Comparison of ENCODE assay signal across 10 cellular contexts in the genomic region with DNA sequence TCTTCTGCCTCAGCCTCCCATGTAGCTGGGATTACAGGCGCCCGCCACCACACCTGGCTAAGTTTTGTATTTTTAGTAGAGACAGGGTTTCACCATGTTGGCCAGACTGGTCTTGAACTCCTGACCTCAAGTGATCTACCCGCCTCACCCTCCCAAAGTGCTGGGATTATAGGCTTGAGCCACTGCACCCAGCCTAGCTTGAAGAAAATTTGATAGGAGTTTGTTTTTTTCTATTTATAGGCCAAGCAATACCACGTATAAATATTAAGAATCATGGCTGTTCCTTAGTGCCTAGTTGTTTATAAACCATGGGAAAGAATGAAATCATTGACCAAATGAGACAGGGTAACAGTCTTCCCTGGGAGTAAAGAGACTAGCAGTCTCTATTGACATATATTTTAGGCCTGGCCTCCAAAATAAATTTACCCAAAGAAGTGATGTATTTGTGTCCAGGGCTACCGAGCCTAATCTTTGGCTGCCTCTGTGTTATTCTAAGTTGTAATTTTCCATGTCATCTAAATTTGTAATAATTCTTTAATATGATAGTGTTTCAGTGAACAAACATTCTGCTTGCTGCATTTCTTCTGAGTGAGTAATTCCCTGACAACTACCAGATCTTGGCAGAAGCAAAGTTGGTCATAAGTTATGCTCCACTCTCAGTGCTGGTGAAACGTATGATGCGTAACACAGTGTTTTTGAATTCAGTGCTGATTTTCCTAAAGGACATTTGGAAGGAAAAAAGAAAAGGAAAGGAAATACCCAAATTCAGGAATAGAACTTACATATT. TPM values are rescaled to one million over a fixed set of nuclear protein-coding genes. Genes with fewer than 3 reads are reported as not detected.
DNase-seq lines count a peak whose midpoint lies in the region; ATAC-seq and TF ChIP-seq lines count a peak whose summit lies in the region.
"Had no signal": no experiment of that assay in that cellular context is flagged by ENCODE, and none has a peak within 500 bp of the region (broad histone marks: within the 10 kb centered on the region; RNA-seq: fewer than 3 reads in every experiment).

No MANE protein-coding gene starts in this region.

- H3K79me2 ChIP-seq in Loucy (ENCODE audit: insufficient read depth, low read length) = peaks cover 41% of the 10 kb centered on the region

- no peaks in the 10 kb centered on the region for H3K9me3 ChIP-seq in Loucy (ENCODE audit: insufficient read depth, low read depth, low read length)
- no peaks in the 10 kb centered on the region for H3K9me3 ChIP-seq in right lobe of liver
- H3K9me3 ChIP-seq in tibial artery = no peaks in the 10 kb centered on the region

- 72% methylated on average over 5 of the region's 7 CpGs for WGBS in right lobe of liver (ENCODE audit: insufficient coverage, low coverage, low lambda C conversion rate, missing lambda C conversion rate)

- H3K36me3 ChIP-seq in Loucy (ENCODE audit: insufficient read depth, low read length) (peaks cover 25% of the 10 kb centered on the region; the same call in 1 of the 2 replicates), right lobe of liver (no peaks in the 10 kb centered on the region), tibial artery (peaks cover 11 to 16% (median 16%) of the 10 kb centered on the region in 3 donors)

- peaks cover 32% of the 10 kb centered on the region for H3K4me1 ChIP-seq in Loucy (ENCODE audit: insufficient read depth, low read length, poor library complexity, severe bottlenecking)
- no peaks in the 10 kb centered on the region for H3K4me1 ChIP-seq in right lobe of liver
- peaks cover 0 to 97% (median 55%) of the 10 kb centered on the region in 4 donors for H3K4me1 ChIP-seq in tibial artery

- H3K4me3 ChIP-seq in Loucy (ENCODE audit: low read length, poor library complexity, severe bottlenecking) (no peak overlapping the region), right lobe of liver (no peak overlapping the region), tibial artery (peak overlapping the region; percentile 29 to 43)

- H3K27me3 ChIP-seq in Loucy (ENCODE audit: insufficient read depth, low read length, poor library complexity, severe bottlenecking) (no peaks in the 10 kb centered on the region), right lobe of liver (no peaks in the 10 kb centered on the region), tibial artery (no peaks in the 10 kb centered on the region)

- ATAC-seq in right lobe of liver (peak in 2 of 4 donors; percentile 41 to 54), HG03439 (IDR thresholded peaks at IDR 0.05; ENCODE audit: unreplicated experiment) (no peak)
- ATAC-seq in activated CD4-positive, CD25-positive, alpha-beta regulatory T cell treated with anti-CD3 and anti-CD28 coated beads, Interleukin-2, amount 50 U/mL, for 24 hours = no peak

- no peaks in the 10 kb centered on the region for H3K9me2 ChIP-seq in Loucy (replicated peaks; ENCODE audit: low read depth, low read length)

- peak; percentile 92 for DNase-seq in dermis blood vessel endothelial cell
- DNase-seq in right lobe of liver = no peak
- DNase-seq in tibial artery = no peak
- DNase-seq in DMS79 (lab: John Stamatoyannopoulos, UW) = no peak
- DNase-seq in COLO668 (lab: John Stamatoyannopoulos, UW; ENCODE audit: unreplicated experiment) = no peak
- DNase-seq: glutamatergic neuron had no signal

- H3K27ac ChIP-seq in right lobe of liver (peak overlapping the region in 2 of 3 donors; percentile 23 to 62), tibial artery (peak overlapping the region; percentile 96 to 99)

- no peak overlapping the region for H2AFZ ChIP-seq in Loucy (ENCODE audit: low read length)

- no peak for TF ChIP-seq CTCF in Loucy (conservative IDR thresholded peaks at IDR 0.05; ENCODE audit: low read length)
- TF ChIP-seq CTCF in right lobe of liver (IDR thresholded peaks at IDR 0.05) = no peak
- TF ChIP-seq CTCF in tibial artery (IDR thresholded peaks at IDR 0.05) = no peak

- peaks cover 19% of the 10 kb centered on the region for H4K20me1 ChIP-seq in Loucy (ENCODE audit: insufficient read depth, low read length, poor library complexity, severe bottlenecking)

- peak overlapping the region; percentile 30 for H3K4me2 ChIP-seq in Loucy (ENCODE audit: low read depth, low read length, poor library complexity, severe bottlenecking)

- H3K9ac ChIP-seq in Loucy (ENCODE audit: low read depth, low read length, poor library complexity, severe bottlenecking) = no peak overlapping the region

- H3F3A ChIP-seq in Loucy (ENCODE audit: low read depth) = no peaks in the 10 kb centered on the region

- intact Hi-C loops in right lobe of liver (cut with DNase I) (no loop called here), tibial artery (cut with DNase I; ENCODE audit: low total_unique reads) (no loop called here)

- no peak for TF ChIP-seq POLR2A in right lobe of liver (IDR thresholded peaks at IDR 0.05)

RNA-seq across cellular contexts. Expression of a gene that starts 10.3 kb away (rescaled TPM):
- total RNA-seq in dermis blood vessel endothelial cell (41.9 and 48.8 TPM in 2 replicates), right lobe of liver (1 to 10 TPM; 5.5 to 9.0 (median 6.7) TPM)

RNA-seq across cellular contexts. Expression of a gene that starts 42.2 kb away (rescaled TPM):
- total RNA-seq in dermis blood vessel endothelial cell (4.4 and 11.6 TPM in 2 replicates), right lobe of liver (100 to 1,000 TPM in 1 of 6 experiments, 10 to 100 TPM in 2, 1 to 10 TPM in 3; 6.0 to 240 (median 15.5) TPM)
- total RNA-seq: activated CD8-positive, alpha-beta memory T cell treated with anti-CD3 and anti-CD28 coated beads for 36 hours had no signal

Comparison
In these comparisons a context has a peak if more than half of its experiments do, and no peak if none do; other contexts are left out.
1. H3K4me3 ChIP-seq: peak in tibial artery (2 of 2); none in Loucy (single experiment) and right lobe of liver (0 of 3).